In the genomic region with DNA sequence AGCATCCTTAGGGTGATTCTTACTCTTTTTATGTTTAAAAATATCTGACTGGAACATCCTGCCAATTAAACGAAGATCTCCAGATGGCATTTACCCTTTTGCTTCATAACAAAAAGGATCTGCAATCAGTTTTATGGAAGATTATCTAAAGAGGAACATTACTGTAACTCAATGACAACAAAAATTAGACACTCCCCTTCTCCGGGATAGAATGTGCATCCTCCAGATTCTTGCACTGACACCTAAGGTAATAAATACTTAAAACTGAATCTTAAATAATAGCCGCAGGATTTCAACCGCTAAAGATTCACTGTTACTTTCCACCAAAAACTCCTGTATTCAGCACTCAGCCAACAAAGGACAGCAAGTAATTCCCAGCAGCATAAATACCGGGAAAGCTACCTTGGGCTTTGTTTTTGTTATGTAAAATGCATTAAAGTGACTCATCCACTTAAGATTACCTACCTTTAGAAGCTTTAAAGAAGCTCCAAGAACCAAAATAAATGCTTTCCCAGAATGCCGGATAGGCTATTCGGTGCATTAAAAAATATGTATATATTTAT, we compare ENCODE assay signal across 8 cellular contexts. TPM values are rescaled to one million over a fixed set of nuclear protein-coding genes. Genes with fewer than 3 reads are reported as not detected.
DNase-seq lines count a peak whose midpoint lies in the region; ATAC-seq, FAIRE-seq and TF ChIP-seq lines count a peak whose summit lies in the region.

No MANE protein-coding gene starts in this region.

- DNase-seq in activated T-cell treated with anti-CD3 and anti-CD28 coated beads, Interleukin-2, amount 50 U/mL, for 72 hours = no peak
- no peak for DNase-seq in activated T-cell treated with anti-CD3 and anti-CD28 coated beads, Interleukin-2, amount 50 U/mL, for 48 hours
- DNase-seq in activated naive CD8-positive, alpha-beta T cell treated with anti-CD3 and anti-CD28 coated beads, Interleukin-2, amount 50 U/mL, for 24 hours = no peak
- DNase-seq in type B pancreatic cell (ENCODE audit: extremely low spot score, unreplicated experiment) (no peak), GOT3 (lab: John Stamatoyannopoulos, UW) (no peak)
- no peak for DNase-seq in stimulated activated naive CD4-positive, alpha-beta T cell (lab: John Stamatoyannopoulos, UW)

- peak overlapping the region; percentile 58 to 63 for H3K4me3 Mint-ChIP-seq in activated T-cell treated with anti-CD3 and anti-CD28 coated beads, Interleukin-2, amount 50 U/mL, for 72 hours
- H3K4me3 Mint-ChIP-seq in activated naive CD8-positive, alpha-beta T cell treated with anti-CD3 and anti-CD28 coated beads, Interleukin-2, amount 50 U/mL, for 24 hours = peak overlapping the region; percentile 42
- H3K4me3 Mint-ChIP-seq in type B pancreatic cell = peak overlapping the region; percentile 93

- H3K4me1 Mint-ChIP-seq in activated T-cell treated with anti-CD3 and anti-CD28 coated beads, Interleukin-2, amount 50 U/mL, for 72 hours (ENCODE audit: low read depth) = no peaks in the 10 kb centered on the region
- H3K4me1 Mint-ChIP-seq in activated naive CD8-positive, alpha-beta T cell treated with anti-CD3 and anti-CD28 coated beads, Interleukin-2, amount 50 U/mL, for 24 hours = peaks cover 9% of the 10 kb centered on the region
- H3K4me1 Mint-ChIP-seq in type B pancreatic cell (ENCODE audit: unreplicated experiment) = peaks cover 8% of the 10 kb centered on the region

- peaks cover 48% of the 10 kb centered on the region for H3K27me3 Mint-ChIP-seq in activated T-cell treated with anti-CD3 and anti-CD28 coated beads, Interleukin-2, amount 50 U/mL, for 72 hours (ENCODE audit: low read depth)
- H3K27me3 Mint-ChIP-seq in activated naive CD8-positive, alpha-beta T cell treated with anti-CD3 and anti-CD28 coated beads, Interleukin-2, amount 50 U/mL, for 24 hours = peaks cover 39% of the 10 kb centered on the region
- H3K27me3 Mint-ChIP-seq in type B pancreatic cell = peaks cover 44% of the 10 kb centered on the region

- H3K9me3 Mint-ChIP-seq in activated T-cell treated with anti-CD3 and anti-CD28 coated beads, Interleukin-2, amount 50 U/mL, for 72 hours = no peaks in the 10 kb centered on the region
- H3K9me3 Mint-ChIP-seq in activated naive CD8-positive, alpha-beta T cell treated with anti-CD3 and anti-CD28 coated beads, Interleukin-2, amount 50 U/mL, for 24 hours = no peaks in the 10 kb centered on the region
- no peaks in the 10 kb centered on the region for H3K9me3 Mint-ChIP-seq in type B pancreatic cell

- H3K27ac Mint-ChIP-seq in activated T-cell treated with anti-CD3 and anti-CD28 coated beads, Interleukin-2, amount 50 U/mL, for 72 hours = no peak overlapping the region
- H3K27ac Mint-ChIP-seq in activated naive CD8-positive, alpha-beta T cell treated with anti-CD3 and anti-CD28 coated beads, Interleukin-2, amount 50 U/mL, for 24 hours = no peak overlapping the region
- H3K27ac Mint-ChIP-seq in type B pancreatic cell = peak overlapping the region; percentile 81

- TF ChIP-seq CTCF in type B pancreatic cell (conservative IDR thresholded peaks at IDR 0.05) = no peak

- FAIRE-seq in islet of Langerhans (lab: Jason Lieb, UNC) = peak; percentile 53

- ATAC-seq in activated T-cell treated with anti-CD3 and anti-CD28 coated beads, Interleukin-2, amount 50 U/mL, for 72 hours (replicated peaks in 1 of 2) = no peak
- ATAC-seq in activated naive CD8-positive, alpha-beta T cell treated with anti-CD3 and anti-CD28 coated beads, Interleukin-2, amount 50 U/mL, for 24 hours = no peak
- no peak for ATAC-seq in HG03354 (IDR thresholded peaks at IDR 0.05; ENCODE audit: poor library complexity, severe bottlenecking, unreplicated experiment)

- H3K36me3 Mint-ChIP-seq in activated T-cell treated with anti-CD3 and anti-CD28 coated beads, Interleukin-2, amount 50 U/mL, for 72 hours (ENCODE audit: insufficient read depth in 2 of 2) = no peaks in the 10 kb centered on the region
- peaks cover 4% of the 10 kb centered on the region for H3K36me3 Mint-ChIP-seq in activated naive CD8-positive, alpha-beta T cell treated with anti-CD3 and anti-CD28 coated beads, Interleukin-2, amount 50 U/mL, for 24 hours (ENCODE audit: low read depth)
- no peaks in the 10 kb centered on the region for H3K36me3 Mint-ChIP-seq in type B pancreatic cell

RNA-seq across cellular contexts. Expression of a gene that starts 1.6 kb away (rescaled TPM):
- under 1 TPM in 1 of 2 donors, not detected in 1; 0.46 TPM for total RNA-seq in activated T-cell treated with anti-CD3 and anti-CD28 coated beads, Interleukin-2, amount 50 U/mL, for 72 hours
- total RNA-seq in type B pancreatic cell (ENCODE audit: low replicate concordance) = 21.5 and 29.2 TPM in 2 replicates

Comparison
In these comparisons a context has a peak if more than half of its experiments do, and no peak if none do; other contexts are left out.
1. H3K4me3 Mint-ChIP-seq: peak in every context shown above with its lines; median percentile 93 in type B pancreatic cell; 60 in activated T-cell treated with anti-CD3 and anti-CD28 coated beads, Interleukin-2, amount 50 U/mL, for 72 hours; 42 in activated naive CD8-positive, alpha-beta T cell treated with anti-CD3 and anti-CD28 coated beads, Interleukin-2, amount 50 U/mL, for 24 hours.
2. RNA of a gene that starts 1.6 kb away (total RNA-seq): 21.5 to 29.2 TPM in type B pancreatic cell; 0.46 TPM in activated T-cell treated with anti-CD3 and anti-CD28 coated beads, Interleukin-2, amount 50 U/mL, for 72 hours; every median in the first group is over 10 times any median in the second.